ENCODE assay signal across 1 cellular context in the genomic region with DNA sequence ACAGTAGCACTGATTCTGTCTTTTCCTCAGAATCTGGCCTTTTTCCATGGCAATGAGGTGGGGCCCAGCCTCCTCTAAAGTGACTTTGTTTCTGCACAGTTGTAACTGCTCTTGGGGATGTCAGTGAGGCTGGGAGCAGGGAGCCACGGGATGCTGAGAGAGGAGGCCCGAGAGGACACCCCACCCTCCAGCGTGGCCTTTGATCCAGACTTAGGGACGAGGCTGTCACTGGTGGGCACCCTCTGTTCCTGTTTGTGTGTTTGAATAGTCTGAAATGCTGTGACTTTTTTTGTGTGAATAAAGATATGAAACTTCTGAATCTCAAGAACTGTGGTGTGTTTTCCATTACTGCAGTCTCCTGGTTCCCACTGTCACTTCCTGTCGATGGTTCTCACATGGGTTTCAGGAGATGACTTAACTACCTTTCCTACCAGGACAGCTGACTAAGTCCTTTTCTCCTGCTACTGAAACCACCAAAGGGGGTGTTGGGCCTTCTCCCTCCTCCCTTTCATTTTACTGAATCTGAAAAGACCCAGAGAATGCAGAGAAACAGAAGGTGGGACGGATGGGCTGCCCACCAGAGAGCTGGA.
A peak's percentile ranks its signal among the peaks of the same experiment; 100 is the strongest.
TF ChIP-seq lines count a peak whose summit lies in the region.

No MANE protein-coding gene starts in this region.

TF ChIP-seq in GM12878, 131 proteins besides CTCF, POLR2A, EP300 and RAD21:
- TF ChIP-seq FOXM1 (IDR thresholded peaks at IDR 0.05; ENCODE audit: low read depth, low read length) (peak; percentile 29; the same call in 1 of the 2 replicates), NFIC (IDR thresholded peaks at IDR 0.05; ENCODE audit: low read depth, low read length) (no peak), TBL1XR1 (IDR thresholded peaks at IDR 0.05; ENCODE audit: low read depth, low read length) (no peak), RUNX3 (IDR thresholded peaks at IDR 0.05; ENCODE audit: low read length) (peak; percentile 61), IKZF2 (IDR thresholded peaks at IDR 0.05) (peak; percentile 41 to 59; a peak in 3 of 4 replicates), EED (IDR thresholded peaks at IDR 0.05; ENCODE audit: low read depth) (peak; percentile 83), GATAD2B (conservative IDR thresholded peaks at IDR 0.05; ENCODE audit: low read depth) (0 out of 2 replicates have a peak, but pooled peaks have one; percentile 22), ATF7 (IDR thresholded peaks at IDR 0.05; ENCODE audit: low read depth) (peak; percentile 33; the same call in 1 of the 2 replicates), CBX5 (IDR thresholded peaks at IDR 0.05; ENCODE audit: low read depth) (no peak), SPI1 (IDR thresholded peaks at IDR 0.05; ENCODE audit: borderline replicate concordance, insufficient read depth, low read depth, low read length) (0 out of 2 replicates have a peak, but pooled peaks have one; percentile 2), JUNB (IDR thresholded peaks at IDR 0.05) (no peak)
- TF ChIP-seq, protein P1, sequence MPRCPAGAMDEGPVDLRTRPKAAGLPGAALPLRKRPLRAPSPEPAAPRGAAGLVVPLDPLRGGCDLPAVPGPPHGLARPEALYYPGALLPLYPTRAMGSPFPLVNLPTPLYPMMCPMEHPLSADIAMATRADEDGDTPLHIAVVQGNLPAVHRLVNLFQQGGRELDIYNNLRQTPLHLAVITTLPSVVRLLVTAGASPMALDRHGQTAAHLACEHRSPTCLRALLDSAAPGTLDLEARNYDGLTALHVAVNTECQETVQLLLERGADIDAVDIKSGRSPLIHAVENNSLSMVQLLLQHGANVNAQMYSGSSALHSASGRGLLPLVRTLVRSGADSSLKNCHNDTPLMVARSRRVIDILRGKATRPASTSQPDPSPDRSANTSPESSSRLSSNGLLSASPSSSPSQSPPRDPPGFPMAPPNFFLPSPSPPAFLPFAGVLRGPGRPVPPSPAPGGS (IDR thresholded peaks at IDR 0.05; ENCODE audit: borderline replicate concordance, insufficient read depth, low read depth, low read length, poor library complexity, severe bottlenecking), result peak; percentile 58
- TF ChIP-seq, protein P2, sequence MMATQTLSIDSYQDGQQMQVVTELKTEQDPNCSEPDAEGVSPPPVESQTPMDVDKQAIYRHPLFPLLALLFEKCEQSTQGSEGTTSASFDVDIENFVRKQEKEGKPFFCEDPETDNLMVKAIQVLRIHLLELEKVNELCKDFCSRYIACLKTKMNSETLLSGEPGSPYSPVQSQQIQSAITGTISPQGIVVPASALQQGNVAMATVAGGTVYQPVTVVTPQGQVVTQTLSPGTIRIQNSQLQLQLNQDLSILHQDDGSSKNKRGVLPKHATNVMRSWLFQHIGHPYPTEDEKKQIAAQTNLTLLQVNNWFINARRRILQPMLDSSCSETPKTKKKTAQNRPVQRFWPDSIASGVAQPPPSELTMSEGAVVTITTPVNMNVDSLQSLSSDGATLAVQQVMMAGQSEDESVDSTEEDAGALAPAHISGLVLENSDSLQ (IDR thresholded peaks at IDR 0.05), result no peak
- TF ChIP-seq, protein P3, sequence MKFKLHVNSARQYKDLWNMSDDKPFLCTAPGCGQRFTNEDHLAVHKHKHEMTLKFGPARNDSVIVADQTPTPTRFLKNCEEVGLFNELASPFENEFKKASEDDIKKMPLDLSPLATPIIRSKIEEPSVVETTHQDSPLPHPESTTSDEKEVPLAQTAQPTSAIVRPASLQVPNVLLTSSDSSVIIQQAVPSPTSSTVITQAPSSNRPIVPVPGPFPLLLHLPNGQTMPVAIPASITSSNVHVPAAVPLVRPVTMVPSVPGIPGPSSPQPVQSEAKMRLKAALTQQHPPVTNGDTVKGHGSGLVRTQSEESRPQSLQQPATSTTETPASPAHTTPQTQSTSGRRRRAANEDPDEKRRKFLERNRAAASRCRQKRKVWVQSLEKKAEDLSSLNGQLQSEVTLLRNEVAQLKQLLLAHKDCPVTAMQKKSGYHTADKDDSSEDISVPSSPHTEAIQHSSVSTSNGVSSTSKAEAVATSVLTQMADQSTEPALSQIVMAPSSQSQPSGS (IDR thresholded peaks at IDR 0.05; ENCODE audit: low read length), result peak; percentile 60; the same call in 1 of the 2 replicates
